Comparison of ENCODE assay signal across 8 cellular contexts in genomic region chr11:63769044-63769718, GRCh38. TPM values are rescaled to one million over a fixed set of nuclear protein-coding genes. Genes with fewer than 3 reads are reported as not detected.
A peak's percentile ranks its signal among the peaks of the same experiment; 100 is the strongest.
DNase-seq lines count a peak whose midpoint lies in the region; ATAC-seq and TF ChIP-seq lines count a peak whose summit lies in the region.

No MANE protein-coding gene starts in this region.

- peak overlapping the region; percentile 81 to 94 (median 90) for H3K9ac ChIP-seq in BLaER1 treated with 17β-estradiol and CSF1 and Interleukin-3, amounts not matched to agents 10 nM and 100 nM
- H3K9ac ChIP-seq in trophoblast cell (ENCODE audit: low read length) = peak overlapping the region; percentile 88

- H3K9me3 ChIP-seq in BLaER1 treated with 17β-estradiol and CSF1 and Interleukin-3, amounts not matched to agents 10 nM and 100 nM (replicated peaks in 1 of 11) = no peaks in the 10 kb centered on the region
- H3K9me3 ChIP-seq in gastroesophageal sphincter (no peaks in the 10 kb centered on the region), trophoblast cell (ENCODE audit: insufficient read depth, low read depth, low read length) (no peaks in the 10 kb centered on the region)

- DNase-seq in activated T-cell treated with anti-CD3 and anti-CD28 coated beads, Interleukin-2, amount 50 U/mL, for 72 hours = peak; percentile 54 to 66
- DNase-seq in trophoblast cell (peak in 1 of 2 donors; percentile 25), NCI-H1694 (lab: John Stamatoyannopoulos, UW) (no peak), NCI-H1092 treated with DMSO at 0.1 percent for 48 hours (lab: John Stamatoyannopoulos, UW) (no peak)

- H2AK5ac ChIP-seq in trophoblast cell (ENCODE audit: low read length) = peak overlapping the region; percentile 88

- peak overlapping the region; percentile 67 to 100 (median 98) for H3K4me2 ChIP-seq in BLaER1 treated with 17β-estradiol and CSF1 and Interleukin-3, amounts not matched to agents 10 nM and 100 nM
- H3K4me2 ChIP-seq in trophoblast cell (ENCODE audit: low read length) = peak overlapping the region; percentile 83

- peaks cover 4% of the 10 kb centered on the region in 2 donors for H3K36me3 Mint-ChIP-seq in activated T-cell treated with anti-CD3 and anti-CD28 coated beads, Interleukin-2, amount 50 U/mL, for 72 hours (ENCODE audit: insufficient read depth in 2 of 2)

- H3K4me3 ChIP-seq in BLaER1 treated with 17β-estradiol and CSF1 and Interleukin-3, amounts not matched to agents 10 nM and 100 nM = peak overlapping the region; percentile 77 to 97 (median 92)
- H3K4me3 ChIP-seq in gastroesophageal sphincter (peak overlapping the region; percentile 85 to 96), trophoblast cell (ENCODE audit: low read depth, low read length) (peak overlapping the region; percentile 88)

- H4K12ac ChIP-seq in trophoblast cell (ENCODE audit: low read depth, low read length) = peak overlapping the region; percentile 92

- peak; percentile 52 to 53 for TF ChIP-seq POLR2A in gastroesophageal sphincter (IDR thresholded peaks at IDR 0.05)

- no peak overlapping the region for H3K27ac Mint-ChIP-seq in activated T-cell treated with anti-CD3 and anti-CD28 coated beads, Interleukin-2, amount 50 U/mL, for 72 hours

- H2BK12ac ChIP-seq in trophoblast cell (ENCODE audit: low read length) = peak overlapping the region; percentile 63

- peak overlapping the region; percentile 84 for H3K4ac ChIP-seq in trophoblast cell (ENCODE audit: low read depth, low read length)

- peak in 1 of 4 experiments; percentile 28 for TF ChIP-seq CTCF in gastroesophageal sphincter (IDR thresholded peaks at IDR 0.05)

- peaks cover 25% of the 10 kb centered on the region for H3K27me3 Mint-ChIP-seq in activated T-cell treated with anti-CD3 and anti-CD28 coated beads, Interleukin-2, amount 50 U/mL, for 72 hours (ENCODE audit: low read depth)

- peak overlapping the region; percentile 42 to 90 (median 82); a peak in 21 of 22 replicates for H3K27ac ChIP-seq in BLaER1 treated with 17β-estradiol and CSF1 and Interleukin-3, amounts not matched to agents 10 nM and 100 nM
- H3K27ac ChIP-seq in gastroesophageal sphincter (peak overlapping the region; percentile 36 to 91 (median 88)), trophoblast cell (ENCODE audit: low read depth, low read length) (peak overlapping the region; percentile 43)

- peak overlapping the region; percentile 89 for H3K18ac ChIP-seq in trophoblast cell (ENCODE audit: low read length)

- peak overlapping the region; percentile 82 for H4K91ac ChIP-seq in trophoblast cell (ENCODE audit: low read depth, low read length)

- no peak overlapping the region for H3K23ac ChIP-seq in trophoblast cell (ENCODE audit: low read length)

- TF ChIP-seq RAD21 in Ishikawa (IDR thresholded peaks at IDR 0.05; ENCODE audit: low read depth) = no peak

- H3K4me1 ChIP-seq in BLaER1 treated with 17β-estradiol and CSF1 and Interleukin-3, amounts not matched to agents 10 nM and 100 nM = peaks cover 25 to 39% (median 37%) of the 10 kb centered on the region in 10 experiments
- peaks cover 0 to 51% (median 40%) of the 10 kb centered on the region in 3 donors for H3K4me1 ChIP-seq in gastroesophageal sphincter
- peaks cover 29 to 33% of the 10 kb centered on the region in 2 experiments for H3K4me1 ChIP-seq in trophoblast cell (ENCODE audit: control insufficient read depth in 1 of 2, insufficient read depth in 2 of 2, low read length in 2 of 2)

- peak overlapping the region; percentile 89 for H4K8ac ChIP-seq in trophoblast cell (ENCODE audit: low read depth, low read length)

- WGBS in gastroesophageal sphincter (ENCODE audit: low coverage in 1 of 2), 2 donors = no CpG with 5 or more reads among the region's 82 CpGs
- WGBS in trophoblast cell (ENCODE audit: extremely low coverage, insufficient coverage, insufficient read length) = no CpG with 5 or more reads among the region's 82 CpGs

- ATAC-seq in GM19351 (IDR thresholded peaks at IDR 0.05; ENCODE audit: unreplicated experiment) (peak; percentile 38), gastroesophageal sphincter (peak; percentile 62)
- peak; percentile 58 to 63 for ATAC-seq in activated T-cell treated with anti-CD3 and anti-CD28 coated beads, Interleukin-2, amount 50 U/mL, for 72 hours (replicated peaks in 1 of 2)

- peak overlapping the region; percentile 63 for H2AFZ ChIP-seq in trophoblast cell (ENCODE audit: insufficient read depth, low read length, poor library complexity)

- peaks cover 16% of the 10 kb centered on the region for H3K4me1 Mint-ChIP-seq in activated T-cell treated with anti-CD3 and anti-CD28 coated beads, Interleukin-2, amount 50 U/mL, for 72 hours (ENCODE audit: low read depth)

- TF ChIP-seq EP300 in Ishikawa (IDR thresholded peaks at IDR 0.05; ENCODE audit: borderline replicate concordance) = no peak
- no peak for TF ChIP-seq EP300 in gastroesophageal sphincter (IDR thresholded peaks at IDR 0.05)

- peaks cover 25% of the 10 kb centered on the region for H3K79me1 ChIP-seq in trophoblast cell (ENCODE audit: low read length)

- H3K4me3 Mint-ChIP-seq in activated T-cell treated with anti-CD3 and anti-CD28 coated beads, Interleukin-2, amount 50 U/mL, for 72 hours = peak overlapping the region in 1 of 2 donors; percentile 45

- H3K36me3 ChIP-seq in BLaER1 treated with 17β-estradiol and CSF1 and Interleukin-3, amounts not matched to agents 10 nM and 100 nM = peaks cover 0 to 25% (median 19%) of the 10 kb centered on the region in 11 experiments; a peak in 19 of 22 replicates
- H3K36me3 ChIP-seq in gastroesophageal sphincter (no peaks in the 10 kb centered on the region), trophoblast cell (ENCODE audit: control insufficient read depth in 1 of 2, insufficient read depth in 2 of 2, low read length in 2 of 2) (peaks cover 19 to 20% of the 10 kb centered on the region in 2 experiments)

- peaks cover 0 to 50% (median 39%) of the 10 kb centered on the region in 11 experiments; a peak in 19 of 22 replicates for H4K20me1 ChIP-seq in BLaER1 treated with 17β-estradiol and CSF1 and Interleukin-3, amounts not matched to agents 10 nM and 100 nM

- H3K14ac ChIP-seq in trophoblast cell (ENCODE audit: low read length) = peak overlapping the region; percentile 56

- H2BK5ac ChIP-seq in trophoblast cell (ENCODE audit: low read depth, low read length, poor library complexity) = peak overlapping the region; percentile 55

- peak overlapping the region; percentile 92 for H2BK120ac ChIP-seq in trophoblast cell (ENCODE audit: insufficient read depth, low read length, poor library complexity)

- H3K79me2 ChIP-seq in trophoblast cell (ENCODE audit: control insufficient read depth, insufficient read depth, low read length, poor library complexity) = peaks cover 20% of the 10 kb centered on the region

- H3K27me3 ChIP-seq in BLaER1 treated with 17β-estradiol and CSF1 and Interleukin-3, amounts not matched to agents 10 nM and 100 nM = peaks cover 15 to 38% (median 27%) of the 10 kb centered on the region in 11 experiments
- H3K27me3 ChIP-seq in gastroesophageal sphincter = no peaks in the 10 kb centered on the region
- no peaks in the 10 kb centered on the region for H3K27me3 ChIP-seq in trophoblast cell (ENCODE audit: insufficient read depth, low read length)

- H3K9me3 Mint-ChIP-seq in activated T-cell treated with anti-CD3 and anti-CD28 coated beads, Interleukin-2, amount 50 U/mL, for 72 hours = no peaks in the 10 kb centered on the region

TF ChIP-seq in Ishikawa, 13 proteins besides CTCF, POLR2A, EP300 and RAD21:
- TF ChIP-seq TAF1 (IDR thresholded peaks at IDR 0.05; ENCODE audit: low read depth) (no peak), ZBTB7A (IDR thresholded peaks at IDR 0.05; ENCODE audit: low read depth) (peak; percentile 92; the same call in 1 of the 2 replicates)
TF ChIP-seq in Ishikawa: peak in this region for 1.

RNA-seq across cellular contexts. Expression of gene ZFTA, which starts 0.6 kb away (rescaled TPM):
- total RNA-seq in activated T-cell treated with anti-CD3 and anti-CD28 coated beads, Interleukin-2, amount 50 U/mL, for 72 hours = 1 to 10 TPM; 4.0 to 6.9 TPM
- total RNA-seq in gastroesophageal sphincter = 10 to 100 TPM; 13.2 to 31.8 (median 24.5) TPM
- polyA plus RNA-seq in trophoblast cell (2013) = 15.5 and 15.8 TPM in 2 replicates

RNA-seq across cellular contexts. Expression of gene SPINDOC, which starts 44.1 kb away (rescaled TPM):
- total RNA-seq in activated T-cell treated with anti-CD3 and anti-CD28 coated beads, Interleukin-2, amount 50 U/mL, for 72 hours = 10 to 100 TPM; 21.9 to 26.7 TPM
- total RNA-seq in gastroesophageal sphincter = 10 to 100 TPM; 14.3 to 18.6 (median 15.5) TPM
- 47.1 and 48.8 TPM in 2 replicates for polyA plus RNA-seq in trophoblast cell (2013)

Comparison
In these comparisons a context has a peak if more than half of its experiments do, and no peak if none do; other contexts are left out.
1. DNase-seq: peak in activated T-cell treated with anti-CD3 and anti-CD28 coated beads, Interleukin-2, amount 50 U/mL, for 72 hours (2 of 2); none in NCI-H1694 (single experiment) and NCI-H1092 treated with DMSO at 0.1 percent for 48 hours (single experiment).
2. Peak in every context shown above with its lines, with median percentiles within 50 percentile points of each other: H3K27ac ChIP-seq, H3K4me3 ChIP-seq and ATAC-seq.